30 cellular contexts compared by ENCODE assay signal in genomic region chr3:52326976-52327375, GRCh38.
"Had no signal": no experiment of that assay in that cellular context is flagged by ENCODE, and none has a peak within 500 bp of the region (broad histone marks: within the 10 kb centered on the region; RNA-seq: fewer than 3 reads in every experiment).

No MANE protein-coding gene starts in this region.

- H3K79me2 ChIP-seq: parathyroid adenoma had no signal

- H3K4me3 ChIP-seq: neural progenitor cell, ovary, prostate gland, right lobe of liver, sigmoid colon, stomach, thoracic aorta, thyroid gland, tibial nerve, upper lobe of left lung, vagina had no signal

- H3K4me1 ChIP-seq: parathyroid adenoma, prostate gland, sigmoid colon, stomach, upper lobe of left lung, vagina had no signal

- H3K4me1 Mint-ChIP-seq: nephron; stimulated activated naive B cell treated with anti-CD40 and anti-IgM and Interleukin-4, amounts not matched to agents 10 μg/mL and 1 μg/mL and 100 μg/mL, for 72 hours had no signal

- H3K27me3 Mint-ChIP-seq: naive thymus-derived CD4-positive, alpha-beta T cell; stimulated activated naive B cell treated with anti-CD40 and anti-IgM and Interleukin-4, amounts not matched to agents 10 μg/mL and 1 μg/mL and 100 μg/mL, for 72 hours; stimulated activated naive CD8-positive, alpha-beta T cell treated with anti-CD3 and anti-CD28 coated beads, Interleukin-15, Interleukin-2, amounts not matched to agents 100 ng/mL and 50 ng/mL, for 24 hours had no signal

- H3K9me3 ChIP-seq: neutrophil, ovary, prostate gland, right lobe of liver, sigmoid colon, stomach, thoracic aorta, thyroid gland, tibial nerve, upper lobe of left lung, vagina had no signal

- H3K27ac Mint-ChIP-seq: naive thymus-derived CD4-positive, alpha-beta T cell; natural killer cell; nephron; neural progenitor cell; stimulated activated naive CD8-positive, alpha-beta T cell treated with anti-CD3 and anti-CD28 coated beads, Interleukin-15, Interleukin-2, amounts not matched to agents 100 ng/mL and 50 ng/mL, for 24 hours had no signal

- H3K4me3 Mint-ChIP-seq: naive thymus-derived CD4-positive, alpha-beta T cell; natural killer cell; nephron; neural progenitor cell; stimulated activated effector memory CD8-positive, alpha-beta T cell treated with anti-CD3 and anti-CD28 coated beads, Interleukin-12 subunit alpha, Interleukin-12 subunit beta, amount 100 ng/mL, for 72 hours; stimulated activated naive B cell treated with anti-CD40 and anti-IgM and Interleukin-4, amounts not matched to agents 10 μg/mL and 1 μg/mL and 100 μg/mL, for 72 hours; stimulated activated naive CD8-positive, alpha-beta T cell treated with anti-CD3 and anti-CD28 coated beads, Interleukin-15, Interleukin-2, amounts not matched to agents 100 ng/mL and 50 ng/mL, for 24 hours had no signal

- H3K27me3 ChIP-seq: neural progenitor cell, neutrophil, ovary, right lobe of liver, sigmoid colon, stomach, thyroid gland, tibial nerve, upper lobe of left lung, vagina had no signal

- H3K36me3 ChIP-seq: neural progenitor cell, ovary, prostate gland, right lobe of liver, thoracic aorta, thyroid gland, vagina had no signal

- FAIRE-seq: small intestine, urothelium cell line had no signal

- H3K36me3 Mint-ChIP-seq: natural killer cell, neural progenitor cell had no signal

- H3K9me3 Mint-ChIP-seq: naive thymus-derived CD4-positive, alpha-beta T cell; natural killer cell; nephron; neural progenitor cell; stimulated activated effector memory CD8-positive, alpha-beta T cell treated with anti-CD3 and anti-CD28 coated beads, Interleukin-12 subunit alpha, Interleukin-12 subunit beta, amount 100 ng/mL, for 72 hours; stimulated activated naive B cell treated with anti-CD40 and anti-IgM and Interleukin-4, amounts not matched to agents 10 μg/mL and 1 μg/mL and 100 μg/mL, for 72 hours; stimulated activated naive CD8-positive, alpha-beta T cell treated with anti-CD3 and anti-CD28 coated beads, Interleukin-15, Interleukin-2, amounts not matched to agents 100 ng/mL and 50 ng/mL, for 24 hours had no signal

- DNase-seq: naive thymus-derived CD4-positive, alpha-beta T cell; natural killer cell; nucleus accumbens; ovary; posterior cingulate gyrus; sigmoid colon; small intestine; stimulated activated CD4-positive, alpha-beta T cell treated with anti-CD3 and anti-CD28 coated beads, Interleukin-15, amount 100 ng/mL, for 24 hours; stimulated activated CD4-positive, alpha-beta T cell treated with anti-CD3 and anti-CD28 coated beads, Interleukin-2, amount 100 ng/mL, for 24 hours; stimulated activated CD4-positive, alpha-beta T cell treated with anti-CD3 and anti-CD28 coated beads, Interleukin-2, amount 100 ng/mL, for 48 hours; stimulated activated CD4-positive, alpha-beta T cell treated with anti-CD3 and anti-CD28 coated beads, Interleukin-4, amount 100 ng/mL, for 24 hours; stimulated activated naive B cell treated with anti-CD40 and anti-IgM and Interleukin-4, amounts not matched to agents 10 μg/mL and 1 μg/mL and 100 μg/mL, for 72 hours; stimulated activated naive CD4-positive, alpha-beta T cell treated with Interleukin-2 at 50 U/mL for 16 hours; stomach; thyroid gland; trophoblast cell; upper lobe of left lung had no signal

- ATAC-seq: naive thymus-derived CD4-positive, alpha-beta T cell; natural killer cell; right cardiac atrium; stimulated activated effector memory CD8-positive, alpha-beta T cell treated with anti-CD3 and anti-CD28 coated beads, Interleukin-12 subunit alpha, Interleukin-12 subunit beta, amount 100 ng/mL, for 72 hours; stimulated activated naive B cell treated with anti-CD40 and anti-IgM and Interleukin-4, amounts not matched to agents 10 μg/mL and 1 μg/mL and 100 μg/mL, for 72 hours had no signal

- H3K4me2 ChIP-seq: neural progenitor cell had no signal

- H3K27ac ChIP-seq: neural progenitor cell, neutrophil, ovary, parathyroid adenoma, prostate gland, sigmoid colon, stomach, thoracic aorta, thyroid gland, tibial nerve, upper lobe of left lung, vagina had no signal

- H2AFZ ChIP-seq: neural progenitor cell, parathyroid adenoma had no signal

- H3K9ac ChIP-seq: neural progenitor cell, parathyroid adenoma had no signal
